Comparison of ENCODE assay signal across 1 cellular context in genomic region chr2:231514225-231514950, GRCh38.
TF ChIP-seq lines count a peak whose summit lies in the region.

No MANE protein-coding gene starts in this region.

TF ChIP-seq in WTC11, 78 proteins besides CTCF, POLR2A, EP300 and RAD21 (continued from another document and continues in another):
- TF ChIP-seq AR (CRISPR knock-in tag; IDR thresholded peaks at IDR 0.05) (no peak), SOX15 (CRISPR knock-in tag; IDR thresholded peaks at IDR 0.05) (no peak), ETV6 (CRISPR knock-in tag; IDR thresholded peaks at IDR 0.05) (peak; percentile 87), ZNF138 (CRISPR knock-in tag; conservative IDR thresholded peaks at IDR 0.05) (peak; percentile 92), E2F5 (CRISPR knock-in tag; IDR thresholded peaks at IDR 0.05) (peak; percentile 96), ARID4B (CRISPR knock-in tag; IDR thresholded peaks at IDR 0.05; ENCODE audit: borderline replicate concordance) (peak; percentile 60; the same call in 1 of the 2 replicates), CREB1 (CRISPR knock-in tag; IDR thresholded peaks at IDR 0.05) (peak; percentile 85), GRHL2 (CRISPR knock-in tag; IDR thresholded peaks at IDR 0.05; ENCODE audit: insufficient replicate concordance, severe bottlenecking) (no peak), ZSCAN18 (CRISPR knock-in tag; IDR thresholded peaks at IDR 0.05) (no peak), RORB (CRISPR knock-in tag; IDR thresholded peaks at IDR 0.05) (no peak), FOXP1 (CRISPR knock-in tag; IDR thresholded peaks at IDR 0.05; ENCODE audit: borderline replicate concordance) (peak; percentile 89; the same call in 1 of the 2 replicates), TEAD1 (CRISPR knock-in tag; IDR thresholded peaks at IDR 0.05) (peak; percentile 13), ATF6 (CRISPR knock-in tag; IDR thresholded peaks at IDR 0.05) (no peak), MXD4 (CRISPR knock-in tag; IDR thresholded peaks at IDR 0.05; ENCODE audit: borderline replicate concordance) (no peak), USF1 (CRISPR knock-in tag; IDR thresholded peaks at IDR 0.05) (peak; percentile 84), USF2 (CRISPR knock-in tag; IDR thresholded peaks at IDR 0.05) (peak; percentile 84), ZNF219 (CRISPR knock-in tag; IDR thresholded peaks at IDR 0.05; ENCODE audit: borderline replicate concordance) (peak; percentile 62; the same call in 1 of the 2 replicates), ZNF532 (CRISPR knock-in tag; IDR thresholded peaks at IDR 0.05; ENCODE audit: borderline replicate concordance) (0 out of 2 replicates have a peak, but pooled peaks have one; percentile 37), MAX (CRISPR knock-in tag; IDR thresholded peaks at IDR 0.05) (peak; percentile 97), TCF7 (CRISPR knock-in tag; IDR thresholded peaks at IDR 0.05; ENCODE audit: low read depth) (no peak), GTF2I (CRISPR knock-in tag; conservative IDR thresholded peaks at IDR 0.05) (no peak), NR2C2 (CRISPR knock-in tag; IDR thresholded peaks at IDR 0.05) (peak; percentile 33; the same call in 1 of the 2 replicates), AFF4 (CRISPR knock-in tag; IDR thresholded peaks at IDR 0.05; ENCODE audit: borderline replicate concordance) (peak; percentile 46; the same call in 1 of the 2 replicates), E2F1 (CRISPR knock-in tag; IDR thresholded peaks at IDR 0.05) (peak; percentile 71; the same call in 1 of the 2 replicates), CDX4 (CRISPR knock-in tag; IDR thresholded peaks at IDR 0.05; ENCODE audit: borderline replicate concordance) (no peak), RELA (CRISPR knock-in tag; IDR thresholded peaks at IDR 0.05; ENCODE audit: borderline replicate concordance) (no peak)
